Comparison of ENCODE assay signal across 24 cellular contexts in the genomic region with DNA sequence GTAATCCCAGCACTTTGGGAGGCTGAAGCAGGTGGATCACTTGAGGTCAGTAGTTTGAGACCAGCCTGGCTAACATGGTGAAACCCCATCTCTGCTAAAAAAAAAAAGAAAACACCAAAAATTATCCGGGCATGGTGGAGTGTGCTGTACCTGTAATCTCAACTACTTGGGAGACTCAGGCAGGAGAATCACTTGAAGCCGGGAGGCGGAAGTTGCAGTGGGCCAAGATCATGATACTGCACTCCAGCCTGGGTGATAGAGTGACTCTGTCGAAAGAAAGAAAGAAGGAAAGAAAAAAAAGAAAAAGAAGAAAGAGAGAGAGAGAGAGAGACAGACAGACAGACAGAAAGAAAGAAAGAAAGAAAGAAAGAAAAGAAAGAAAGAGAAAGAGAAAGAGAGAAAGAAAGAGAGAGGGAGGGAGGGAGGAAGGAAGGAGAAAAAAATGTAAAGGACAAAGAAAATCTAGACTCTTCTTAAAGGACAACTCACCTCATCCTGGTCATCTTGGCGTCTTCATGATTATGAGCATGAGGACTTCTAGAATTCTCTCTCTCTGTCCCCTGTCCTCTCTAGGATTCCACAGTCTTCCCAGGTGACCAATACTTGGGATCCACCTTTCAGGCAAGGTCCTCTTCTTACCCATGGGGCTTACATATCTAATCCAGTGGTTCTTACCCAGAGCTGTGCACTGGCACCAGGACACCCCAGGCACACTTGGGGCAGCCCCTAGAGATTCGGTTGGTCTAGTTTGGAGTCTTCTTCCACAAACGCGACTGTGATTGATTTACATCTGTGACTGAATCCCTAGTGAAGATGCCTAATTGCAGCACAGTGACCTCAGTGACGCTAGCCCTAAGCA.
DNase-seq lines count a peak whose midpoint lies in the region; ATAC-seq, FAIRE-seq and TF ChIP-seq lines count a peak whose summit lies in the region.
"Had no signal": no experiment of that assay in that cellular context is flagged by ENCODE, and none has a peak within 500 bp of the region (broad histone marks: within the 10 kb centered on the region; RNA-seq: fewer than 3 reads in every experiment).

No MANE protein-coding gene starts in this region.

- H3K9me3 Mint-ChIP-seq in activated T-cell treated with anti-CD3 and anti-CD28 coated beads, Interleukin-2, amount 50 U/mL, for 72 hours: no peaks in the 10 kb centered on the region
- H3K9me3 Mint-ChIP-seq: CD4-positive, CD25-positive, alpha-beta regulatory T cell; CD8-positive, alpha-beta T cell had no signal

- H4K20me1 ChIP-seq in K562 (replicated peaks; ENCODE audit: control insufficient read depth, insufficient read depth, low read length): peaks cover 23% of the 10 kb centered on the region
- H4K20me1 ChIP-seq: BLaER1 had no signal

- no peak overlapping the region for H2AK5ac ChIP-seq in trophoblast cell (ENCODE audit: low read length)

- H3K9ac ChIP-seq in K562 (ENCODE audit: insufficient read depth in 1 of 2, low read depth in 2 of 2, low read length in 2 of 2) (no peak overlapping the region), trophoblast cell (ENCODE audit: low read length) (no peak overlapping the region)
- H3K9ac ChIP-seq: BLaER1, GM23248 had no signal

- H2BK5ac ChIP-seq in trophoblast cell (ENCODE audit: low read depth, low read length, poor library complexity): no peak overlapping the region

- intact Hi-C loops in K562 (cut with micrococcal nuclease): no loop called here
- intact Hi-C loops in prostate gland (cut with DNase I): no loop called here

- H3K27ac ChIP-seq in K562 (ENCODE audit: extremely low read depth, low read depth, low read length) (no peak overlapping the region), trophoblast cell (ENCODE audit: low read depth, low read length) (no peak overlapping the region), prostate gland (no peak overlapping the region)
- H3K27ac ChIP-seq: 22Rv1, BLaER1, C4-2B, GM23248 had no signal

- H3K79me2 ChIP-seq in K562 (ENCODE audit: control insufficient read depth, insufficient read depth, low read length) (no peaks in the 10 kb centered on the region), trophoblast cell (ENCODE audit: control insufficient read depth, insufficient read depth, low read length, poor library complexity) (no peaks in the 10 kb centered on the region)

- no peak overlapping the region for H3K18ac ChIP-seq in trophoblast cell (ENCODE audit: low read length)

- in situ Hi-C loops in K562 (cut with MboI): no loop called here

- peaks cover 30% of the 10 kb centered on the region for H3K4me1 Mint-ChIP-seq in activated T-cell treated with anti-CD3 and anti-CD28 coated beads, Interleukin-2, amount 50 U/mL, for 72 hours (ENCODE audit: low read depth)
- H3K4me1 Mint-ChIP-seq: B cell; CD4-positive, CD25-positive, alpha-beta regulatory T cell had no signal

- 9% methylated on average over 9 of the region's 9 CpGs for WGBS in K562 (ENCODE audit: insufficient coverage, low coverage, missing lambda C conversion rate)
- no CpG with 5 or more reads among the region's 9 CpGs for WGBS in trophoblast cell (ENCODE audit: extremely low coverage, insufficient coverage, insufficient read length)
- 87% methylated on average over 9 of the region's 9 CpGs for WGBS in prostate gland

- H3K36me3 Mint-ChIP-seq in activated T-cell treated with anti-CD3 and anti-CD28 coated beads, Interleukin-2, amount 50 U/mL, for 72 hours (ENCODE audit: insufficient read depth in 2 of 2): no peaks in the 10 kb centered on the region
- H3K36me3 Mint-ChIP-seq: CD4-positive, CD25-positive, alpha-beta regulatory T cell; CD8-positive, alpha-beta T cell had no signal

- no peaks in the 10 kb centered on the region for H3K36me3 ChIP-seq in K562 (ENCODE audit: control insufficient read depth, insufficient read depth, low read length)
- no peaks in the 10 kb centered on the region for H3K36me3 ChIP-seq in trophoblast cell (ENCODE audit: control insufficient read depth in 1 of 2, insufficient read depth in 2 of 2, low read length in 2 of 2)
- no peaks in the 10 kb centered on the region for H3K36me3 ChIP-seq in prostate gland
- H3K36me3 ChIP-seq: BLaER1, HAP-1 had no signal

- H3K27me3 Mint-ChIP-seq in activated T-cell treated with anti-CD3 and anti-CD28 coated beads, Interleukin-2, amount 50 U/mL, for 72 hours (ENCODE audit: low read depth): peaks cover 32% of the 10 kb centered on the region

- H3K4me2 ChIP-seq in K562 (ENCODE audit: insufficient read depth, low read length) (no peak overlapping the region), trophoblast cell (ENCODE audit: low read length) (no peak overlapping the region)
- H3K4me2 ChIP-seq: BLaER1 had no signal

- TF ChIP-seq EP300 in K562 (IDR thresholded peaks at IDR 0.05; ENCODE audit: low read length): no peak

- TF ChIP-seq CTCF in K562 (IDR thresholded peaks at IDR 0.05 in 2 of 3, conservative IDR thresholded peaks at IDR 0.05 in 1 of 3; ENCODE audit: insufficient read depth in 2 of 3, low read depth in 1 of 3, low read length in 3 of 3): no peak
- TF ChIP-seq CTCF in prostate gland (IDR thresholded peaks at IDR 0.05): no peak

- no peak overlapping the region for H2AFZ ChIP-seq in K562 (ENCODE audit: low read depth, low read length)
- no peak overlapping the region for H2AFZ ChIP-seq in trophoblast cell (ENCODE audit: insufficient read depth, low read length, poor library complexity)
- H2AFZ ChIP-seq: GM23248 had no signal

- H4K12ac ChIP-seq in trophoblast cell (ENCODE audit: low read depth, low read length): no peak overlapping the region

- H4K8ac ChIP-seq in trophoblast cell (ENCODE audit: low read depth, low read length): no peak overlapping the region

- TF ChIP-seq POLR2A in K562 (conservative IDR thresholded peaks at IDR 0.05) (no peak), prostate gland (IDR thresholded peaks at IDR 0.05) (no peak)

- no peak overlapping the region for H3K4ac ChIP-seq in trophoblast cell (ENCODE audit: low read depth, low read length)

- H3K27me3 ChIP-seq in K562 (ENCODE audit: control insufficient read depth in 2 of 2, insufficient read depth in 2 of 2, low read length in 2 of 2): peaks cover 38 to 68% of the 10 kb centered on the region in 2 experiments
- H3K27me3 ChIP-seq in trophoblast cell (ENCODE audit: insufficient read depth, low read length): no peaks in the 10 kb centered on the region
- H3K27me3 ChIP-seq in prostate gland (replicated peaks; ENCODE audit: insufficient read depth): no peaks in the 10 kb centered on the region
- H3K27me3 ChIP-seq: BLaER1 had no signal

- H3K9me3 ChIP-seq in K562 (replicated peaks; ENCODE audit: control insufficient read depth, insufficient read depth, low read depth, low read length) (no peaks in the 10 kb centered on the region), trophoblast cell (ENCODE audit: insufficient read depth, low read depth, low read length) (no peaks in the 10 kb centered on the region), prostate gland (no peaks in the 10 kb centered on the region)
- H3K9me3 ChIP-seq: BLaER1, Caco-2, HAP-1 had no signal

- no peak for DNase-seq in activated T-cell treated with anti-CD3 and anti-CD28 coated beads, Interleukin-2, amount 50 U/mL, for 72 hours
- DNase-seq in activated T-cell treated with anti-CD3 and anti-CD28 coated beads, Interleukin-2, amount 50 U/mL, for 1 hour: no peak
- DNase-seq in K562 (ENCODE audit: extremely low read depth in 1 of 4, low spot score in 3 of 4): no peak
- DNase-seq in trophoblast cell: no peak
- DNase-seq in urothelium cell line (ENCODE audit: low spot score): no peak
- DNase-seq in prostate gland (ENCODE audit: low spot score): no peak
- no peak for DNase-seq in NCI-H345 treated with DMSO at 0.1 percent for 48 hours (lab: John Stamatoyannopoulos, UW; ENCODE audit: unreplicated experiment)
- no peak for DNase-seq in SW 1271 (lab: John Stamatoyannopoulos, UW)
- DNase-seq: Caco-2; CD4-positive, CD25-positive, alpha-beta regulatory T cell; CD8-positive, alpha-beta T cell; DMS153; DMS79; EL; GDM1; GM23248 had no signal

- TF ChIP-seq RAD21 in K562 (CRISPR knock-in tag; conservative IDR thresholded peaks at IDR 0.05 in 1 of 2, IDR thresholded peaks at IDR 0.05 in 1 of 2): no peak

- no peak overlapping the region for H2BK12ac ChIP-seq in trophoblast cell (ENCODE audit: low read length)

- no peak overlapping the region for H4K91ac ChIP-seq in trophoblast cell (ENCODE audit: low read depth, low read length)

- POLR2A ChIA-PET in K562 (lab: Yijun Ruan, JAX): interaction anchor here (0.5 to 15.5 kb wide), 9 partner anchors 10 to 509 kb away, joined by 3 to 234 read pairs (median 3); partner anchors contain the start of gene MED15

- H3K9me1 ChIP-seq in K562 (ENCODE audit: control insufficient read depth, insufficient read depth, low read length): no peaks in the 10 kb centered on the region

- peak overlapping the region; percentile 52 for H3K27ac Mint-ChIP-seq in activated T-cell treated with anti-CD3 and anti-CD28 coated beads, Interleukin-2, amount 50 U/mL, for 72 hours
- H3K27ac Mint-ChIP-seq: B cell; CD8-positive, alpha-beta T cell had no signal

- H3K4me3 Mint-ChIP-seq in activated T-cell treated with anti-CD3 and anti-CD28 coated beads, Interleukin-2, amount 50 U/mL, for 72 hours: no peak overlapping the region
- H3K4me3 Mint-ChIP-seq: B cell; CD4-positive, CD25-positive, alpha-beta regulatory T cell; CD8-positive, alpha-beta T cell had no signal

- peak overlapping the region; percentile 8 for H3K23ac ChIP-seq in trophoblast cell (ENCODE audit: low read length)

- H2BK120ac ChIP-seq in trophoblast cell (ENCODE audit: insufficient read depth, low read length, poor library complexity): no peak overlapping the region

- ATAC-seq in activated T-cell treated with anti-CD3 and anti-CD28 coated beads, Interleukin-2, amount 50 U/mL, for 72 hours (replicated peaks in 1 of 2): no peak
- no peak for ATAC-seq in K562
- ATAC-seq: CD8-positive, alpha-beta T cell; GM12878 had no signal

- no peak overlapping the region for H3K4me3 ChIP-seq in K562
- no peak overlapping the region for H3K4me3 ChIP-seq in trophoblast cell (ENCODE audit: low read depth, low read length)
- no peak overlapping the region for H3K4me3 ChIP-seq in prostate gland
- H3K4me3 ChIP-seq: BLaER1, GM12878, GM23248, HAP-1 had no signal

- no peaks in the 10 kb centered on the region for H3K4me1 ChIP-seq in K562 (replicated peaks in 1 of 2; ENCODE audit: control insufficient read depth in 2 of 2, insufficient read depth in 2 of 2, low read length in 2 of 2)
- H3K4me1 ChIP-seq in trophoblast cell (ENCODE audit: control insufficient read depth in 1 of 2, insufficient read depth in 2 of 2, low read length in 2 of 2): peaks cover 5 to 6% of the 10 kb centered on the region in 2 experiments
- H3K4me1 ChIP-seq in prostate gland (replicated peaks): no peaks in the 10 kb centered on the region
- H3K4me1 ChIP-seq: Caco-2, HAP-1 had no signal

- CTCF ChIA-PET in K562 (lab: Yijun Ruan, JAX; ENCODE audit: low intra/inter-chr PET ratio): no interaction called here

- no peak overlapping the region for H3K14ac ChIP-seq in trophoblast cell (ENCODE audit: low read length)

- H3K79me1 ChIP-seq in trophoblast cell (ENCODE audit: low read length): no peaks in the 10 kb centered on the region

- FAIRE-seq in K562 (lab: Jason Lieb, UNC) (no peak), urothelium cell line (lab: Jason Lieb, UNC) (peak; percentile 17)
- FAIRE-seq: A204.1, GM12878, GM19239 had no signal

- no TSS peak for BruUV-seq in K562 (replicated peaks; lab: Mats Ljungman, UMichigan)

TF ChIP-seq in K562, 482 proteins besides CTCF, POLR2A, EP300 and RAD21 (continues in another document):
- TF ChIP-seq ELF4 (CRISPR knock-in tag; IDR thresholded peaks at IDR 0.05) (peak; percentile 91), KDM1A (IDR thresholded peaks at IDR 0.05) (no peak)
